In genomic region chr19:6061420-6062130, GRCh38 we compare ENCODE assay signal across 11 cellular contexts. TPM values are rescaled to one million over a fixed set of nuclear protein-coding genes. Genes with fewer than 3 reads are reported as not detected.
DNase-seq lines count a peak whose midpoint lies in the region; ATAC-seq and TF ChIP-seq lines count a peak whose summit lies in the region.
"Had no signal": no experiment of that assay in that cellular context is flagged by ENCODE, and none has a peak within 500 bp of the region (broad histone marks: within the 10 kb centered on the region; RNA-seq: fewer than 3 reads in every experiment).

No MANE protein-coding gene starts in this region.

- H3K27ac ChIP-seq in CD4-positive, CD25-positive, alpha-beta regulatory T cell (ENCODE audit: insufficient read depth, low read length, poor library complexity, severe bottlenecking): no peak overlapping the region
- H3K27ac ChIP-seq in esophagus muscularis mucosa (replicated peaks in 1 of 4): peak overlapping the region; percentile 92 to 94 (median 94)

- no peaks in the 10 kb centered on the region for H3K36me3 ChIP-seq in CD4-positive, CD25-positive, alpha-beta regulatory T cell (ENCODE audit: control insufficient read depth, insufficient read depth, low read length)
- no peaks in the 10 kb centered on the region for H3K36me3 ChIP-seq in esophagus muscularis mucosa

- no peaks in the 10 kb centered on the region for H3K9me3 Mint-ChIP-seq in CD4-positive, CD25-positive, alpha-beta regulatory T cell
- H3K9me3 Mint-ChIP-seq: nephron had no signal

- no peak for ATAC-seq in CD4-positive, CD25-positive, alpha-beta regulatory T cell (ENCODE audit: low read depth in 2 of 2)
- ATAC-seq in T-helper 17 cell (no peak), GM19395 (IDR thresholded peaks at IDR 0.05; ENCODE audit: unreplicated experiment) (no peak)

- peaks cover 46% of the 10 kb centered on the region for H3K4me1 ChIP-seq in CD4-positive, CD25-positive, alpha-beta regulatory T cell (ENCODE audit: control insufficient read depth, insufficient read depth, low read length, poor library complexity, severe bottlenecking)
- H3K4me1 ChIP-seq in esophagus muscularis mucosa: peaks cover 88 to 100% (median 100%) of the 10 kb centered on the region in 4 donors

- no peaks in the 10 kb centered on the region for H3K9me3 ChIP-seq in CD4-positive, CD25-positive, alpha-beta regulatory T cell (ENCODE audit: control insufficient read depth in 2 of 2, low read length in 2 of 2)
- H3K9me3 ChIP-seq in T-helper 17 cell (ENCODE audit: control insufficient read depth, low read length, poor library complexity, severe bottlenecking) (no peaks in the 10 kb centered on the region), esophagus muscularis mucosa (no peaks in the 10 kb centered on the region)

- intact Hi-C loops in esophagus muscularis mucosa (cut with DNase I): no loop called here
- intact Hi-C loops in posterior vena cava (cut with DNase I): loop anchor here (5.0 kb wide), 2 partner anchors 36 to 41 kb away; no protein-coding TSS in a partner anchor

- in situ Hi-C loops in KBM-7 (cut with MboI; ENCODE audit: low pct_unique_long_range_greater_than_20kb, low sequenced_read_pairs): no loop called here

- peak overlapping the region; percentile 67 to 83 (median 82) for H3K27ac Mint-ChIP-seq in CD4-positive, CD25-positive, alpha-beta regulatory T cell
- peak overlapping the region; percentile 77 for H3K27ac Mint-ChIP-seq in T-helper 17 cell

- no peaks in the 10 kb centered on the region for H3K27me3 ChIP-seq in CD4-positive, CD25-positive, alpha-beta regulatory T cell (ENCODE audit: control insufficient read depth, insufficient read depth, low read length)
- no peaks in the 10 kb centered on the region for H3K27me3 ChIP-seq in esophagus muscularis mucosa

- no peak for DNase-seq in CD4-positive, CD25-positive, alpha-beta regulatory T cell
- DNase-seq in T-helper 17 cell (no peak), esophagus muscularis mucosa (ENCODE audit: extremely low spot score) (peak; percentile 94), posterior vena cava (ENCODE audit: low spot score) (peak; percentile 86), HK-2 (ENCODE audit: unreplicated experiment) (no peak), NCI-H446 (lab: John Stamatoyannopoulos, UW) (no peak), KBM-7 (no peak)
- DNase-seq: DMS79, foreskin melanocyte had no signal

- no peak for TF ChIP-seq POLR2A in esophagus muscularis mucosa (IDR thresholded peaks at IDR 0.05; ENCODE audit: low read depth)

- peak overlapping the region; percentile 37 for H3K4me3 ChIP-seq in CD4-positive, CD25-positive, alpha-beta regulatory T cell (ENCODE audit: low read depth, low read length)
- H3K4me3 ChIP-seq in esophagus muscularis mucosa: peak overlapping the region; percentile 27 to 51 (median 32)

- H3K36me3 Mint-ChIP-seq in CD4-positive, CD25-positive, alpha-beta regulatory T cell: no peaks in the 10 kb centered on the region
- H3K36me3 Mint-ChIP-seq in T-helper 17 cell (ENCODE audit: low read depth): no peaks in the 10 kb centered on the region

- H3K4me3 Mint-ChIP-seq in CD4-positive, CD25-positive, alpha-beta regulatory T cell: peak overlapping the region; percentile 61 to 90 (median 83)
- H3K4me3 Mint-ChIP-seq in T-helper 17 cell: peak overlapping the region; percentile 91
- H3K4me3 Mint-ChIP-seq: nephron had no signal

- H3K4me1 Mint-ChIP-seq in CD4-positive, CD25-positive, alpha-beta regulatory T cell: peaks cover 4 to 65% (median 46%) of the 10 kb centered on the region in 4 donors
- H3K4me1 Mint-ChIP-seq in T-helper 17 cell: peaks cover 64% of the 10 kb centered on the region

- no peaks in the 10 kb centered on the region for H3K27me3 Mint-ChIP-seq in CD4-positive, CD25-positive, alpha-beta regulatory T cell
- H3K27me3 Mint-ChIP-seq in T-helper 17 cell: peaks cover 15% of the 10 kb centered on the region

- no peak for TF ChIP-seq CTCF in esophagus muscularis mucosa (IDR thresholded peaks at IDR 0.05)

- TF ChIP-seq EP300 in esophagus muscularis mucosa (IDR thresholded peaks at IDR 0.05): peak; percentile 59

- 45% methylated on average over 14 of the region's 14 CpGs for WGBS in esophagus muscularis mucosa

RNA-seq across cellular contexts. Expression of gene RFX2, which starts 48.7 kb away (rescaled TPM):
- 3.3 TPM for total RNA-seq in CD4-positive, CD25-positive, alpha-beta regulatory T cell
- 1 to 10 TPM; 1.3 to 3.0 (median 1.9) TPM for polyA plus RNA-seq in CD4-positive, CD25-positive, alpha-beta regulatory T cell
- 10 to 100 TPM in 1 of 2 donors, 1 to 10 TPM in 1; 9.0 to 23.3 TPM for total RNA-seq in T-helper 17 cell
- total RNA-seq in esophagus muscularis mucosa: 10 to 100 TPM; 25.5 to 49.9 (median 32.8) TPM
- 10 to 100 TPM; 20.7 to 21.7 TPM for total RNA-seq in posterior vena cava

Comparison
In these comparisons a context has a peak if more than half of its experiments do, and no peak if none do; other contexts are left out.
1. DNase-seq: peak in esophagus muscularis mucosa (single experiment) and posterior vena cava (single experiment); none in CD4-positive, CD25-positive, alpha-beta regulatory T cell (0 of 3), T-helper 17 cell (0 of 3), HK-2 (single experiment), NCI-H446 (0 of 2) and KBM-7 (single experiment).